Comparison of ENCODE assay signal across 1 cellular context in genomic region chr19:11246941-11247340, GRCh38.
TF ChIP-seq lines count a peak whose summit lies in the region.

No MANE protein-coding gene starts in this region.

TF ChIP-seq in WTC11, 78 proteins besides CTCF, POLR2A, EP300 and RAD21 (continued from another document):
- TF ChIP-seq E2F4 (CRISPR knock-in tag; IDR thresholded peaks at IDR 0.05; ENCODE audit: borderline replicate concordance, low read depth) (no peak), STAT6 (CRISPR knock-in tag; conservative IDR thresholded peaks at IDR 0.05; ENCODE audit: low read depth) (no peak), ZNF416 (CRISPR knock-in tag; IDR thresholded peaks at IDR 0.05) (no peak), ZNF281 (CRISPR knock-in tag; IDR thresholded peaks at IDR 0.05) (no peak), JAZF1 (CRISPR knock-in tag; IDR thresholded peaks at IDR 0.05) (no peak), RELA (CRISPR knock-in tag; IDR thresholded peaks at IDR 0.05; ENCODE audit: borderline replicate concordance) (no peak), ZNF121 (CRISPR knock-in tag; IDR thresholded peaks at IDR 0.05) (no peak), SP1 (CRISPR knock-in tag; conservative IDR thresholded peaks at IDR 0.05) (no peak), MAX (CRISPR knock-in tag; IDR thresholded peaks at IDR 0.05) (no peak), NFE2L1 (CRISPR knock-in tag; IDR thresholded peaks at IDR 0.05) (no peak)
